ENCODE assay signal across 1 cellular context in the genomic region with DNA sequence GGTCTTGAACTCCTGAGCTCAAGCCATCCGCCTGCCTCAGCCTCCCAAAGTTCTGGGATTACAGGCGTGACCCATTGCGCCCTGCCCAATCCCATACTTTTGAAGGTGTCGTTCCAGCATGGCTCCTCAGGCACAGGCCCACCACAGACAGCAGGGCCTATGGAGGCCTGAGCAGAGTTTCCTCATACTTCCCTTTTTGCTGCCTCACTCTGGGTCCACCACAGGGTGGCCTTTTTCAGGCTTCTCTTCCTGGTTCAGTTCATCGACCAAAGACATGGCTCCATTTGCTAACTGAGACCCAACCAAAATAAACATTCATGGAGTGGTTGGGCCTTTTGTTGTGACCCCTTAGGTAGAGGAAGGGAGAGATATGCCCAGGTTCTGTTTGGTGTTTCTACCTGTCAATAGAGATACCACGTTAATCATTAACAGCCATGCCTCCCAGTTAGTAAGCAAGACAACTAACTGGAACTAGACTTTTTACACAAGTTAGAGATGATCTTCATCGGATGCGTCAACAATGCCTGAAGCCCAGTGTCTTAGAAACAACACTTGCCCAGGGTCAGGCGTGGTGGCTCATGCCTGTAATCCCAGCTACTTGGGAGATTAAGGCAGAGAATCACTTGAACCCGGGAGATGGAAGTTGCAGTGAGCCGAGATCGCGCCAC.
TF ChIP-seq lines count a peak whose summit lies in the region.

No MANE protein-coding gene starts in this region.

TF ChIP-seq in K562, 482 proteins besides CTCF, POLR2A, EP300 and RAD21 (continues in another document):
- TF ChIP-seq TCF7L2 (IDR thresholded peaks at IDR 0.05; ENCODE audit: low read depth, low read length) (no peak), PHF8 (IDR thresholded peaks at IDR 0.05; ENCODE audit: borderline replicate concordance, low read length) (no peak), EHMT2 (IDR thresholded peaks at IDR 0.05) (peak; percentile 58; the same call in 1 of the 2 replicates), SLC30A9 (CRISPR knock-in tag; IDR thresholded peaks at IDR 0.05) (no peak), SMARCC2 (IDR thresholded peaks at IDR 0.05; ENCODE audit: low read depth) (no peak), CEBPB (tag; IDR thresholded peaks at IDR 0.05) (peak; percentile 30; the same call in 1 of the 2 replicates), TEAD1 (CRISPR knock-in tag; IDR thresholded peaks at IDR 0.05) (no peak), ZFX (CRISPR knock-in tag; IDR thresholded peaks at IDR 0.05) (peak; percentile 80), ERF (CRISPR knock-in tag; IDR thresholded peaks at IDR 0.05) (no peak), TBL1XR1 (IDR thresholded peaks at IDR 0.05; ENCODE audit: low read length in 2 of 2) (no peak), ZNF253 (CRISPR knock-in tag; conservative IDR thresholded peaks at IDR 0.05) (no peak), SMAD4 (CRISPR knock-in tag; conservative IDR thresholded peaks at IDR 0.05) (0 out of 2 replicates have a peak, but pooled peaks have one; percentile 27), ZBTB1 (CRISPR knock-in tag; IDR thresholded peaks at IDR 0.05; ENCODE audit: borderline replicate concordance, low read depth) (no peak), ZNF79 (CRISPR knock-in tag; IDR thresholded peaks at IDR 0.05; ENCODE audit: low read depth) (no peak), NFRKB (IDR thresholded peaks at IDR 0.05; ENCODE audit: low read depth) (peak; percentile 49; the same call in 1 of the 2 replicates), C11orf30 (IDR thresholded peaks at IDR 0.05; ENCODE audit: low read depth) (peak; percentile 7; the same call in 1 of the 2 replicates), PPARD (CRISPR knock-in tag; IDR thresholded peaks at IDR 0.05) (no peak), ZNF263 (CRISPR knock-in tag; IDR thresholded peaks at IDR 0.05; ENCODE audit: borderline replicate concordance) (no peak), PTBP1 (IDR thresholded peaks at IDR 0.05; ENCODE audit: low read depth, low read length) (no peak), ELF1 (tag; IDR thresholded peaks at IDR 0.05) (peak; percentile 68), YY1 (IDR thresholded peaks at IDR 0.05; ENCODE audit: borderline replicate concordance in 1 of 3, control insufficient read depth in 1 of 3, extremely low read depth in 1 of 3, insufficient read depth in 3 of 3, insufficient read length in 1 of 3, insufficient replicate concordance in 2 of 3, low read depth in 1 of 3, low read length in 2 of 3) (peak in 1 of 3 experiments; percentile 48), PHF20 (IDR thresholded peaks at IDR 0.05; ENCODE audit: partially characterized antibody) (peak; percentile 76)
- TF ChIP-seq, protein P1, sequence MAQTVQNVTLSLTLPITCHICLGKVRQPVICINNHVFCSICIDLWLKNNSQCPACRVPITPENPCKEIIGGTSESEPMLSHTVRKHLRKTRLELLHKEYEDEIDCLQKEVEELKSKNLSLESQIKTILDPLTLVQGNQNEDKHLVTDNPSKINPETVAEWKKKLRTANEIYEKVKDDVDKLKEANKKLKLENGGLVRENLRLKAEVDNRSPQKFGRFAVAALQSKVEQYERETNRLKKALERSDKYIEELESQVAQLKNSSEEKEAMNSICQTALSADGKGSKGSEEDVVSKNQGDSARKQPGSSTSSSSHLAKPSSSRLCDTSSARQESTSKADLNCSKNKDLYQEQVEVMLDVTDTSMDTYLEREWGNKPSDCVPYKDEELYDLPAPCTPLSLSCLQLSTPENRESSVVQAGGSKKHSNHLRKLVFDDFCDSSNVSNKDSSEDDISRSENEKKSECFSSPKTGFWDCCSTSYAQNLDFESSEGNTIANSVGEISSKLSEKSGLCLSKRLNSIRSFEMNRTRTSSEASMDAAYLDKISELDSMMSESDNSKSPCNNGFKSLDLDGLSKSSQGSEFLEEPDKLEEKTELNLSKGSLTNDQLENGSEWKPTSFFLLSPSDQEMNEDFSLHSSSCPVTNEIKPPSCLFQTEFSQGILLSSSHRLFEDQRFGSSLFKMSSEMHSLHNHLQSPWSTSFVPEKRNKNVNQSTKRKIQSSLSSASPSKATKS (CRISPR knock-in tag; IDR thresholded peaks at IDR 0.05) = no peak
- TF ChIP-seq, protein P2, sequence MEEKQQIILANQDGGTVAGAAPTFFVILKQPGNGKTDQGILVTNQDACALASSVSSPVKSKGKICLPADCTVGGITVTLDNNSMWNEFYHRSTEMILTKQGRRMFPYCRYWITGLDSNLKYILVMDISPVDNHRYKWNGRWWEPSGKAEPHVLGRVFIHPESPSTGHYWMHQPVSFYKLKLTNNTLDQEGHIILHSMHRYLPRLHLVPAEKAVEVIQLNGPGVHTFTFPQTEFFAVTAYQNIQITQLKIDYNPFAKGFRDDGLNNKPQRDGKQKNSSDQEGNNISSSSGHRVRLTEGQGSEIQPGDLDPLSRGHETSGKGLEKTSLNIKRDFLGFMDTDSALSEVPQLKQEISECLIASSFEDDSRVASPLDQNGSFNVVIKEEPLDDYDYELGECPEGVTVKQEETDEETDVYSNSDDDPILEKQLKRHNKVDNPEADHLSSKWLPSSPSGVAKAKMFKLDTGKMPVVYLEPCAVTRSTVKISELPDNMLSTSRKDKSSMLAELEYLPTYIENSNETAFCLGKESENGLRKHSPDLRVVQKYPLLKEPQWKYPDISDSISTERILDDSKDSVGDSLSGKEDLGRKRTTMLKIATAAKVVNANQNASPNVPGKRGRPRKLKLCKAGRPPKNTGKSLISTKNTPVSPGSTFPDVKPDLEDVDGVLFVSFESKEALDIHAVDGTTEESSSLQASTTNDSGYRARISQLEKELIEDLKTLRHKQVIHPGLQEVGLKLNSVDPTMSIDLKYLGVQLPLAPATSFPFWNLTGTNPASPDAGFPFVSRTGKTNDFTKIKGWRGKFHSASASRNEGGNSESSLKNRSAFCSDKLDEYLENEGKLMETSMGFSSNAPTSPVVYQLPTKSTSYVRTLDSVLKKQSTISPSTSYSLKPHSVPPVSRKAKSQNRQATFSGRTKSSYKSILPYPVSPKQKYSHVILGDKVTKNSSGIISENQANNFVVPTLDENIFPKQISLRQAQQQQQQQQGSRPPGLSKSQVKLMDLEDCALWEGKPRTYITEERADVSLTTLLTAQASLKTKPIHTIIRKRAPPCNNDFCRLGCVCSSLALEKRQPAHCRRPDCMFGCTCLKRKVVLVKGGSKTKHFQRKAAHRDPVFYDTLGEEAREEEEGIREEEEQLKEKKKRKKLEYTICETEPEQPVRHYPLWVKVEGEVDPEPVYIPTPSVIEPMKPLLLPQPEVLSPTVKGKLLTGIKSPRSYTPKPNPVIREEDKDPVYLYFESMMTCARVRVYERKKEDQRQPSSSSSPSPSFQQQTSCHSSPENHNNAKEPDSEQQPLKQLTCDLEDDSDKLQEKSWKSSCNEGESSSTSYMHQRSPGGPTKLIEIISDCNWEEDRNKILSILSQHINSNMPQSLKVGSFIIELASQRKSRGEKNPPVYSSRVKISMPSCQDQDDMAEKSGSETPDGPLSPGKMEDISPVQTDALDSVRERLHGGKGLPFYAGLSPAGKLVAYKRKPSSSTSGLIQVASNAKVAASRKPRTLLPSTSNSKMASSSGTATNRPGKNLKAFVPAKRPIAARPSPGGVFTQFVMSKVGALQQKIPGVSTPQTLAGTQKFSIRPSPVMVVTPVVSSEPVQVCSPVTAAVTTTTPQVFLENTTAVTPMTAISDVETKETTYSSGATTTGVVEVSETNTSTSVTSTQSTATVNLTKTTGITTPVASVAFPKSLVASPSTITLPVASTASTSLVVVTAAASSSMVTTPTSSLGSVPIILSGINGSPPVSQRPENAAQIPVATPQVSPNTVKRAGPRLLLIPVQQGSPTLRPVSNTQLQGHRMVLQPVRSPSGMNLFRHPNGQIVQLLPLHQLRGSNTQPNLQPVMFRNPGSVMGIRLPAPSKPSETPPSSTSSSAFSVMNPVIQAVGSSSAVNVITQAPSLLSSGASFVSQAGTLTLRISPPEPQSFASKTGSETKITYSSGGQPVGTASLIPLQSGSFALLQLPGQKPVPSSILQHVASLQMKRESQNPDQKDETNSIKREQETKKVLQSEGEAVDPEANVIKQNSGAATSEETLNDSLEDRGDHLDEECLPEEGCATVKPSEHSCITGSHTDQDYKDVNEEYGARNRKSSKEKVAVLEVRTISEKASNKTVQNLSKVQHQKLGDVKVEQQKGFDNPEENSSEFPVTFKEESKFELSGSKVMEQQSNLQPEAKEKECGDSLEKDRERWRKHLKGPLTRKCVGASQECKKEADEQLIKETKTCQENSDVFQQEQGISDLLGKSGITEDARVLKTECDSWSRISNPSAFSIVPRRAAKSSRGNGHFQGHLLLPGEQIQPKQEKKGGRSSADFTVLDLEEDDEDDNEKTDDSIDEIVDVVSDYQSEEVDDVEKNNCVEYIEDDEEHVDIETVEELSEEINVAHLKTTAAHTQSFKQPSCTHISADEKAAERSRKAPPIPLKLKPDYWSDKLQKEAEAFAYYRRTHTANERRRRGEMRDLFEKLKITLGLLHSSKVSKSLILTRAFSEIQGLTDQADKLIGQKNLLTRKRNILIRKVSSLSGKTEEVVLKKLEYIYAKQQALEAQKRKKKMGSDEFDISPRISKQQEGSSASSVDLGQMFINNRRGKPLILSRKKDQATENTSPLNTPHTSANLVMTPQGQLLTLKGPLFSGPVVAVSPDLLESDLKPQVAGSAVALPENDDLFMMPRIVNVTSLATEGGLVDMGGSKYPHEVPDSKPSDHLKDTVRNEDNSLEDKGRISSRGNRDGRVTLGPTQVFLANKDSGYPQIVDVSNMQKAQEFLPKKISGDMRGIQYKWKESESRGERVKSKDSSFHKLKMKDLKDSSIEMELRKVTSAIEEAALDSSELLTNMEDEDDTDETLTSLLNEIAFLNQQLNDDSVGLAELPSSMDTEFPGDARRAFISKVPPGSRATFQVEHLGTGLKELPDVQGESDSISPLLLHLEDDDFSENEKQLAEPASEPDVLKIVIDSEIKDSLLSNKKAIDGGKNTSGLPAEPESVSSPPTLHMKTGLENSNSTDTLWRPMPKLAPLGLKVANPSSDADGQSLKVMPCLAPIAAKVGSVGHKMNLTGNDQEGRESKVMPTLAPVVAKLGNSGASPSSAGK (IDR thresholded peaks at IDR 0.05) = 0 out of 2 replicates have a peak, but pooled peaks have one; percentile 25
- TF ChIP-seq, protein P3, sequence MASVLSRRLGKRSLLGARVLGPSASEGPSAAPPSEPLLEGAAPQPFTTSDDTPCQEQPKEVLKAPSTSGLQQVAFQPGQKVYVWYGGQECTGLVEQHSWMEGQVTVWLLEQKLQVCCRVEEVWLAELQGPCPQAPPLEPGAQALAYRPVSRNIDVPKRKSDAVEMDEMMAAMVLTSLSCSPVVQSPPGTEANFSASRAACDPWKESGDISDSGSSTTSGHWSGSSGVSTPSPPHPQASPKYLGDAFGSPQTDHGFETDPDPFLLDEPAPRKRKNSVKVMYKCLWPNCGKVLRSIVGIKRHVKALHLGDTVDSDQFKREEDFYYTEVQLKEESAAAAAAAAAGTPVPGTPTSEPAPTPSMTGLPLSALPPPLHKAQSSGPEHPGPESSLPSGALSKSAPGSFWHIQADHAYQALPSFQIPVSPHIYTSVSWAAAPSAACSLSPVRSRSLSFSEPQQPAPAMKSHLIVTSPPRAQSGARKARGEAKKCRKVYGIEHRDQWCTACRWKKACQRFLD (CRISPR knock-in tag; IDR thresholded peaks at IDR 0.05) = peak; percentile 44; the same call in 1 of the 2 replicates
- TF ChIP-seq, protein P4, sequence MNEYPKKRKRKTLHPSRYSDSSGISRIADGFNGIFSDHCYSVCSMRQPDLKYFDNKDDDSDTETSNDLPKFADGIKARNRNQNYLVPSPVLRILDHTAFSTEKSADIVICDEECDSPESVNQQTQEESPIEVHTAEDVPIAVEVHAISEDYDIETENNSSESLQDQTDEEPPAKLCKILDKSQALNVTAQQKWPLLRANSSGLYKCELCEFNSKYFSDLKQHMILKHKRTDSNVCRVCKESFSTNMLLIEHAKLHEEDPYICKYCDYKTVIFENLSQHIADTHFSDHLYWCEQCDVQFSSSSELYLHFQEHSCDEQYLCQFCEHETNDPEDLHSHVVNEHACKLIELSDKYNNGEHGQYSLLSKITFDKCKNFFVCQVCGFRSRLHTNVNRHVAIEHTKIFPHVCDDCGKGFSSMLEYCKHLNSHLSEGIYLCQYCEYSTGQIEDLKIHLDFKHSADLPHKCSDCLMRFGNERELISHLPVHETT (CRISPR knock-in tag; conservative IDR thresholded peaks at IDR 0.05 in 1 of 2, IDR thresholded peaks at IDR 0.05 in 1 of 2) = no peak
- TF ChIP-seq, protein P5, sequence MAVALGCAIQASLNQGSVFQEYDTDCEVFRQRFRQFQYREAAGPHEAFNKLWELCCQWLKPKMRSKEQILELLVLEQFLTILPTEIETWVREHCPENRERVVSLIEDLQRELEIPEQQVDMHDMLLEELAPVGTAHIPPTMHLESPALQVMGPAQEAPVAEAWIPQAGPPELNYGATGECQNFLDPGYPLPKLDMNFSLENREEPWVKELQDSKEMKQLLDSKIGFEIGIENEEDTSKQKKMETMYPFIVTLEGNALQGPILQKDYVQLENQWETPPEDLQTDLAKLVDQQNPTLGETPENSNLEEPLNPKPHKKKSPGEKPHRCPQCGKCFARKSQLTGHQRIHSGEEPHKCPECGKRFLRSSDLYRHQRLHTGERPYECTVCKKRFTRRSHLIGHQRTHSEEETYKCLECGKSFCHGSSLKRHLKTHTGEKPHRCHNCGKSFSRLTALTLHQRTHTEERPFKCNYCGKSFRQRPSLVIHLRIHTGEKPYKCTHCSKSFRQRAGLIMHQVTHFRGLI (CRISPR knock-in tag; IDR thresholded peaks at IDR 0.05) = 0 out of 2 replicates have a peak, but pooled peaks have one; percentile 33
- TF ChIP-seq, protein P6, sequence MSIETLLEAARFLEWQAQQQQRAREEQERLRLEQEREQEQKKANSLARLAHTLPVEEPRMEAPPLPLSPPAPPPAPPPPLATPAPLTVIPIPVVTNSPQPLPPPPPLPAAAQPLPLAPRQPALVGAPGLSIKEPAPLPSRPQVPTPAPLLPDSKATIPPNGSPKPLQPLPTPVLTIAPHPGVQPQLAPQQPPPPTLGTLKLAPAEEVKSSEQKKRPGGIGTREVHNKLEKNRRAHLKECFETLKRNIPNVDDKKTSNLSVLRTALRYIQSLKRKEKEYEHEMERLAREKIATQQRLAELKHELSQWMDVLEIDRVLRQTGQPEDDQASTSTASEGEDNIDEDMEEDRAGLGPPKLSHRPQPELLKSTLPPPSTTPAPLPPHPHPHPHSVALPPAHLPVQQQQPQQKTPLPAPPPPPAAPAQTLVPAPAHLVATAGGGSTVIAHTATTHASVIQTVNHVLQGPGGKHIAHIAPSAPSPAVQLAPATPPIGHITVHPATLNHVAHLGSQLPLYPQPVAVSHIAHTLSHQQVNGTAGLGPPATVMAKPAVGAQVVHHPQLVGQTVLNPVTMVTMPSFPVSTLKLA (conservative IDR thresholded peaks at IDR 0.05) = no peak
- TF ChIP-seq, protein P7, sequence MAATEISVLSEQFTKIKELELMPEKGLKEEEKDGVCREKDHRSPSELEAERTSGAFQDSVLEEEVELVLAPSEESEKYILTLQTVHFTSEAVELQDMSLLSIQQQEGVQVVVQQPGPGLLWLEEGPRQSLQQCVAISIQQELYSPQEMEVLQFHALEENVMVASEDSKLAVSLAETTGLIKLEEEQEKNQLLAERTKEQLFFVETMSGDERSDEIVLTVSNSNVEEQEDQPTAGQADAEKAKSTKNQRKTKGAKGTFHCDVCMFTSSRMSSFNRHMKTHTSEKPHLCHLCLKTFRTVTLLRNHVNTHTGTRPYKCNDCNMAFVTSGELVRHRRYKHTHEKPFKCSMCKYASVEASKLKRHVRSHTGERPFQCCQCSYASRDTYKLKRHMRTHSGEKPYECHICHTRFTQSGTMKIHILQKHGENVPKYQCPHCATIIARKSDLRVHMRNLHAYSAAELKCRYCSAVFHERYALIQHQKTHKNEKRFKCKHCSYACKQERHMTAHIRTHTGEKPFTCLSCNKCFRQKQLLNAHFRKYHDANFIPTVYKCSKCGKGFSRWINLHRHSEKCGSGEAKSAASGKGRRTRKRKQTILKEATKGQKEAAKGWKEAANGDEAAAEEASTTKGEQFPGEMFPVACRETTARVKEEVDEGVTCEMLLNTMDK (IDR thresholded peaks at IDR 0.05; ENCODE audit: borderline replicate concordance, insufficient read depth, low read depth, low read length, poor library complexity, severe bottlenecking) = peak; percentile 16
